1 cellular context compared by ENCODE assay signal in the genomic region with DNA sequence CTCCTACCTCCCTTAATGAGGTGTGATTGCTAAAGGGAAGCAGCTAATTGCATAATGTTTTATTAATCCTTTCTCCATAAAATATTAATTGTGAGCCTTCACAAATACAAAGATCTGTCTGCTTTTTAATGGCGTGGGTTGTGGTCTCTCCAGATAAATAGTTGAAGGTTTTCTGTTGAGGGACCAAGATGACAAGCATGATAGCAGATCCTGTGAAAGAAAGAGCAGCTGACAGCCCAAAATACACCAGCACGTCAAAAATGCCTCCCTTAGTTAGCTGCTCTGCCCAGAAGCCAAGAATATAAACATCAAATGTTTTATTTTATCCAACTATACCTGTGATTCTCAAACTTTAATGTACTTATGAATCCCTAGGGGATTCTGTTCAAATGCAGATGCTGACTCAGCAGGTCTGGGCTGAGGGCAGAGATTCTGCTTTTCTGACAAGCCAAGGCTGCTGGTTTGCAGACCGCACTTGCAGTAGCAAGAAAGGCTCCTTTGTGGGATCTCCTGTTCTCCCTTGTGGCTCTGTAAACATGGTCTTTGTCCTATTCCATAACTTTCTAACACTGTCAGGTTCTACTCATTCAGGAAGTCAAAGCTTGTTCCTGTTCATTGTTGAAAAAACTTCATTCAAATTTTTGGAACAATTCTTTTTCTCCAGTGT.
TF ChIP-seq lines count a peak whose summit lies in the region.

No MANE protein-coding gene starts in this region.

TF ChIP-seq in WTC11, 78 proteins besides CTCF, POLR2A, EP300 and RAD21 (continued from another document):
- TF ChIP-seq IRF1 (CRISPR knock-in tag; IDR thresholded peaks at IDR 0.05) = no peak
- no peak for TF ChIP-seq TEAD4 (CRISPR knock-in tag; IDR thresholded peaks at IDR 0.05)
- TF ChIP-seq, protein P1, sequence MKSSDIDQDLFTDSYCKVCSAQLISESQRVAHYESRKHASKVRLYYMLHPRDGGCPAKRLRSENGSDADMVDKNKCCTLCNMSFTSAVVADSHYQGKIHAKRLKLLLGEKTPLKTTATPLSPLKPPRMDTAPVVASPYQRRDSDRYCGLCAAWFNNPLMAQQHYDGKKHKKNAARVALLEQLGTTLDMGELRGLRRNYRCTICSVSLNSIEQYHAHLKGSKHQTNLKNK (CRISPR knock-in tag; IDR thresholded peaks at IDR 0.05) = no peak
- no peak for TF ChIP-seq GTF2I (CRISPR knock-in tag; conservative IDR thresholded peaks at IDR 0.05)
- TF ChIP-seq GRHL2 (CRISPR knock-in tag; IDR thresholded peaks at IDR 0.05; ENCODE audit: insufficient replicate concordance, severe bottlenecking) = no peak
- TF ChIP-seq SOX15 (CRISPR knock-in tag; IDR thresholded peaks at IDR 0.05) = no peak
- TF ChIP-seq ZBTB21 (CRISPR knock-in tag; IDR thresholded peaks at IDR 0.05; ENCODE audit: borderline replicate concordance) = no peak
- TF ChIP-seq, protein P2, sequence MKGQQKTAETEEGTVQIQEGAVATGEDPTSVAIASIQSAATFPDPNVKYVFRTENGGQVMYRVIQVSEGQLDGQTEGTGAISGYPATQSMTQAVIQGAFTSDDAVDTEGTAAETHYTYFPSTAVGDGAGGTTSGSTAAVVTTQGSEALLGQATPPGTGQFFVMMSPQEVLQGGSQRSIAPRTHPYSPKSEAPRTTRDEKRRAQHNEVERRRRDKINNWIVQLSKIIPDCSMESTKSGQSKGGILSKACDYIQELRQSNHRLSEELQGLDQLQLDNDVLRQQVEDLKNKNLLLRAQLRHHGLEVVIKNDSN (CRISPR knock-in tag; IDR thresholded peaks at IDR 0.05) = no peak
- no peak for TF ChIP-seq JUN (CRISPR knock-in tag; IDR thresholded peaks at IDR 0.05)
- TF ChIP-seq, protein P3, sequence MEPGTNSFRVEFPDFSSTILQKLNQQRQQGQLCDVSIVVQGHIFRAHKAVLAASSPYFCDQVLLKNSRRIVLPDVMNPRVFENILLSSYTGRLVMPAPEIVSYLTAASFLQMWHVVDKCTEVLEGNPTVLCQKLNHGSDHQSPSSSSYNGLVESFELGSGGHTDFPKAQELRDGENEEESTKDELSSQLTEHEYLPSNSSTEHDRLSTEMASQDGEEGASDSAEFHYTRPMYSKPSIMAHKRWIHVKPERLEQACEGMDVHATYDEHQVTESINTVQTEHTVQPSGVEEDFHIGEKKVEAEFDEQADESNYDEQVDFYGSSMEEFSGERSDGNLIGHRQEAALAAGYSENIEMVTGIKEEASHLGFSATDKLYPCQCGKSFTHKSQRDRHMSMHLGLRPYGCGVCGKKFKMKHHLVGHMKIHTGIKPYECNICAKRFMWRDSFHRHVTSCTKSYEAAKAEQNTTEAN (CRISPR knock-in tag; IDR thresholded peaks at IDR 0.05) = no peak
- TF ChIP-seq STAT6 (CRISPR knock-in tag; conservative IDR thresholded peaks at IDR 0.05; ENCODE audit: low read depth) = no peak
- no peak for TF ChIP-seq NFATC4 (CRISPR knock-in tag; IDR thresholded peaks at IDR 0.05)
- no peak for TF ChIP-seq TP53 (CRISPR knock-in tag; IDR thresholded peaks at IDR 0.05)
